27 cellular contexts compared by ENCODE assay signal in the genomic region with DNA sequence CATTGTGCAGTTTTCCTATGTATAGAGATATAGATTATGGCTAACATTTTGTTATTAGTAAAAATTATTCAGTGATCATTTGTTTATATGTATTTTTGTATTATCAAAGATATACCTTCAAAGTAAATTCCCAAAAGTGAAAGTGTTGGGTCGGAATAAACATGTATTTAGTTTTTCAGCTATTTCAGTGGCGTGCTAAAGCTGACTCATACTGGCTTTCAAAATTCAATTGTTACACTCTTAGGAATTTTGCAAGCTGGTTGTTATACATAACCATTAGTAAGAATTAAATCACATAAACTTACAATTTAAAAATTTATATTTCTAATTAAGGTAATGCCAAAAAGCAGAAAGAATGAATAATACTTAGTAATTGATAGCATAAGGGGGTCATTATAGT.
DNase-seq lines count a peak whose midpoint lies in the region; ATAC-seq and TF ChIP-seq lines count a peak whose summit lies in the region.
"Had no signal": no experiment of that assay in that cellular context is flagged by ENCODE, and none has a peak within 500 bp of the region (broad histone marks: within the 10 kb centered on the region; RNA-seq: fewer than 3 reads in every experiment).

No MANE protein-coding gene starts in this region.

- CTCF ChIA-PET in MCF 10A (lab: Yijun Ruan, JAX) = no interaction called here
- CTCF ChIA-PET in mammary epithelial cell (lab: Charles Lee; ENCODE audit: low non-redundant PET) = no interaction called here

- peaks cover 5 to 7% of the 10 kb centered on the region in 2 donors for H3K9me3 ChIP-seq in breast epithelium
- peaks cover 3% of the 10 kb centered on the region for H3K9me3 ChIP-seq in mammary epithelial cell (replicated peaks; ENCODE audit: insufficient read depth, low read length)
- H3K9me3 ChIP-seq: BE2C, MG63 had no signal

- BruUV-seq in MCF 10A (replicated peaks; lab: Mats Ljungman, UMichigan) = no TSS peak
- BruUV-seq in mammary epithelial cell (replicated peaks; lab: Mats Ljungman, UMichigan) = no TSS peak

- H3K27me3 Mint-ChIP-seq in MCF 10A (ENCODE audit: insufficient read depth, unreplicated experiment) = peaks cover 28% of the 10 kb centered on the region

- in situ Hi-C loops in mammary epithelial cell (cut with MboI; ENCODE audit: low sequenced_read_pairs in 2 of 2) = no loop called here

- no peak for TF ChIP-seq POLR2A in breast epithelium (IDR thresholded peaks at IDR 0.05)

- ATAC-seq in HG02623 (IDR thresholded peaks at IDR 0.05; ENCODE audit: unreplicated experiment) (no peak), GM21576 (IDR thresholded peaks at IDR 0.05; ENCODE audit: unreplicated experiment) (no peak), HG02798 (IDR thresholded peaks at IDR 0.05; ENCODE audit: poor library complexity, unreplicated experiment) (no peak)
- ATAC-seq: HepG2, K562, Panc1, SK-N-SH treated with all-trans-retinoic acid at 6 μM for 48 hours had no signal

- no peak overlapping the region for H2AFZ ChIP-seq in mammary epithelial cell (ENCODE audit: low read depth, low read length)

- no peak overlapping the region for H3K9ac ChIP-seq in mammary epithelial cell (ENCODE audit: insufficient read depth, low read length)

- DNase-seq in MCF 10A (ENCODE audit: unreplicated experiment) = peak; percentile 33
- DNase-seq in breast epithelium (ENCODE audit: low spot score in 2 of 2) = no peak
- no peak for DNase-seq in mammary epithelial cell
- peak; percentile 36 for DNase-seq in fibroblast of pulmonary artery (ENCODE audit: low read depth)
- no peak for DNase-seq in NCI-H2081 (lab: John Stamatoyannopoulos, UW)
- DNase-seq: ACHN; BE2C; CD8-positive, alpha-beta memory T cell; DMS 273 treated with DMSO at 0.1 percent for 48 hours; DMS79; EL; GDM1; Kasumi-1; MG63; NCI-H2029 treated with DMSO at 0.1 percent for 48 hours; NCI-H2227 treated with DMSO at 0.1 percent for 48 hours; NCI-H526 treated with DMSO at 0.1 percent for 48 hours; SIG-M5 had no signal

- intact Hi-C loops in MCF 10A (cut with micrococcal nuclease) = no loop called here
- intact Hi-C loops in breast epithelium (cut with DNase I; ENCODE audit: low total_unique reads) = no loop called here
- intact Hi-C loops in mammary epithelial cell (cut with micrococcal nuclease) = no loop called here

- no peaks in the 10 kb centered on the region for H3K36me3 Mint-ChIP-seq in MCF 10A (ENCODE audit: insufficient read depth, unreplicated experiment)
- H3K36me3 Mint-ChIP-seq: CD14-positive monocyte; CD8-positive, alpha-beta memory T cell had no signal

- TF ChIP-seq CTCF in MCF 10A (IDR thresholded peaks at IDR 0.05; ENCODE audit: unreplicated experiment) = no peak
- no peak for TF ChIP-seq CTCF in breast epithelium (IDR thresholded peaks at IDR 0.05)
- TF ChIP-seq CTCF in mammary epithelial cell (conservative IDR thresholded peaks at IDR 0.05 in 1 of 2, IDR thresholded peaks at IDR 0.05 in 1 of 2; ENCODE audit: extremely low read depth in 1 of 2, insufficient read depth in 1 of 2, low read depth in 1 of 2, low read length in 2 of 2) = no peak
- no peak for TF ChIP-seq CTCF in fibroblast of pulmonary artery (IDR thresholded peaks at IDR 0.05; ENCODE audit: low read length, missing control alignments)

- dilution Hi-C loops in mammary epithelial cell (cut with HindIII; ENCODE audit: low sequenced_read_pairs) = no loop called here

- H3K9me3 Mint-ChIP-seq in MCF 10A (ENCODE audit: unreplicated experiment) = no peaks in the 10 kb centered on the region

- POLR2A ChIA-PET in MCF 10A (lab: Yijun Ruan, JAX) = interaction anchor here (0.7 to 0.8 kb wide), 3 partner anchors 70 to 277 kb away, joined by 3 to 4 read pairs (median 3); no protein-coding TSS in a partner anchor

- H3K27ac ChIP-seq in breast epithelium (no peak overlapping the region), mammary epithelial cell (ENCODE audit: insufficient read depth, low read depth, low read length) (no peak overlapping the region)
- H3K27ac ChIP-seq: 22Rv1 had no signal

- H3K4me3 Mint-ChIP-seq in MCF 10A (ENCODE audit: unreplicated experiment) = no peak overlapping the region
- H3K4me3 Mint-ChIP-seq: CD14-positive monocyte; CD8-positive, alpha-beta memory T cell had no signal

- 72% methylated on average over 2 of the region's 2 CpGs for WGBS in mammary epithelial cell (ENCODE audit: low coverage, missing lambda C conversion rate)

- peaks cover 0 to 33% of the 10 kb centered on the region in 2 donors for H3K27me3 ChIP-seq in breast epithelium
- H3K27me3 ChIP-seq in mammary epithelial cell (ENCODE audit: insufficient read depth, low read length) = no peaks in the 10 kb centered on the region
- H3K27me3 ChIP-seq: BE2C, MG63 had no signal

- H3K4me3 ChIP-seq in breast epithelium (no peak overlapping the region), mammary epithelial cell (replicated peaks in 1 of 3; ENCODE audit: insufficient read depth in 1 of 3, low read depth in 2 of 3, low read length in 3 of 3) (no peak overlapping the region), fibroblast of pulmonary artery (replicated peaks; ENCODE audit: low read depth, low read length) (no peak overlapping the region)
- H3K4me3 ChIP-seq: K562, MG63 had no signal

- H3K79me2 ChIP-seq in mammary epithelial cell (ENCODE audit: insufficient read depth, low read length) = no peaks in the 10 kb centered on the region

- H3K27ac Mint-ChIP-seq in MCF 10A (ENCODE audit: low read depth, unreplicated experiment) = no peak overlapping the region
- H3K27ac Mint-ChIP-seq: CD14-positive monocyte; CD8-positive, alpha-beta memory T cell had no signal

- H4K20me1 ChIP-seq in mammary epithelial cell (ENCODE audit: insufficient read depth, low read length) = no peaks in the 10 kb centered on the region

- H3K4me2 ChIP-seq in mammary epithelial cell (ENCODE audit: insufficient read depth, low read depth, low read length) = peak overlapping the region; percentile 10

- H3K36me3 ChIP-seq in breast epithelium = no peaks in the 10 kb centered on the region
- no peaks in the 10 kb centered on the region for H3K36me3 ChIP-seq in mammary epithelial cell (ENCODE audit: insufficient read depth, low read length)
- H3K36me3 ChIP-seq: BE2C, MG63 had no signal

- no peaks in the 10 kb centered on the region for H3K4me1 ChIP-seq in breast epithelium
- no peaks in the 10 kb centered on the region for H3K4me1 ChIP-seq in mammary epithelial cell (ENCODE audit: insufficient read depth, low read length)
- H3K4me1 ChIP-seq: BE2C had no signal

- no peaks in the 10 kb centered on the region for H3K4me1 Mint-ChIP-seq in MCF 10A (ENCODE audit: insufficient read depth, unreplicated experiment)
- H3K4me1 Mint-ChIP-seq: CD14-positive monocyte; CD8-positive, alpha-beta memory T cell had no signal

Comparison
In these comparisons a context has a peak if more than half of its experiments do, and no peak if none do; other contexts are left out.
1. DNase-seq: peak in MCF 10A (single experiment) and fibroblast of pulmonary artery (single experiment); none in breast epithelium (0 of 2), mammary epithelial cell (single experiment) and NCI-H2081 (0 of 2).